ENCODE assay signal across 1 cellular context in genomic region chr11:27392278-27392677, GRCh38.
TF ChIP-seq lines count a peak whose summit lies in the region.

No MANE protein-coding gene starts in this region.

TF ChIP-seq in A549, 52 proteins besides CTCF, POLR2A, EP300 and RAD21:
- TF ChIP-seq MAFK (IDR thresholded peaks at IDR 0.05; ENCODE audit: partially characterized antibody) (no peak), KDM5A (IDR thresholded peaks at IDR 0.05) (no peak), SMC3 (IDR thresholded peaks at IDR 0.05) (no peak), GATA3 (IDR thresholded peaks at IDR 0.05; ENCODE audit: borderline replicate concordance) (no peak), NR3C1 (IDR thresholded peaks at IDR 0.05) (no peak), FOXS1 (CRISPR knock-in tag; IDR thresholded peaks at IDR 0.05) (no peak), MAX (IDR thresholded peaks at IDR 0.05) (no peak), PHF8 (IDR thresholded peaks at IDR 0.05; ENCODE audit: borderline replicate concordance, low read depth) (no peak)
TF ChIP-seq in A549: peak in this region for 0.
